4 cellular contexts compared by ENCODE assay signal in genomic region chr5:117098094-117098493, GRCh38.
A peak's percentile ranks its signal among the peaks of the same experiment; 100 is the strongest.
TF ChIP-seq lines count a peak whose summit lies in the region.

No MANE protein-coding gene starts in this region.

TF ChIP-seq in HepG2, 621 proteins besides CTCF, POLR2A, EP300 and RAD21:
- TF ChIP-seq RAD51 (IDR thresholded peaks at IDR 0.05; ENCODE audit: borderline replicate concordance) (peak; percentile 60; the same call in 1 of the 2 replicates), MLLT10 (CRISPR knock-in tag; IDR thresholded peaks at IDR 0.05) (no peak), NAIF1 (CRISPR knock-in tag; IDR thresholded peaks at IDR 0.05; ENCODE audit: borderline replicate concordance) (no peak)

TF ChIP-seq in GM23338, 12 proteins besides CTCF, POLR2A, EP300 and RAD21 (continues in another document):
- no peak for TF ChIP-seq CREB1 (CRISPR knock-in tag; IDR thresholded peaks at IDR 0.05; ENCODE audit: low read depth)
- no peak for TF ChIP-seq STAT1 (IDR thresholded peaks at IDR 0.05; ENCODE audit: unreplicated experiment)
- no peak for TF ChIP-seq JUNB (IDR thresholded peaks at IDR 0.05; ENCODE audit: unreplicated experiment)
- no peak for TF ChIP-seq POLR2AphosphoS5 (IDR thresholded peaks at IDR 0.05; ENCODE audit: low read depth)
- TF ChIP-seq ETS1 (IDR thresholded peaks at IDR 0.05), result no peak
- TF ChIP-seq, protein P1, sequence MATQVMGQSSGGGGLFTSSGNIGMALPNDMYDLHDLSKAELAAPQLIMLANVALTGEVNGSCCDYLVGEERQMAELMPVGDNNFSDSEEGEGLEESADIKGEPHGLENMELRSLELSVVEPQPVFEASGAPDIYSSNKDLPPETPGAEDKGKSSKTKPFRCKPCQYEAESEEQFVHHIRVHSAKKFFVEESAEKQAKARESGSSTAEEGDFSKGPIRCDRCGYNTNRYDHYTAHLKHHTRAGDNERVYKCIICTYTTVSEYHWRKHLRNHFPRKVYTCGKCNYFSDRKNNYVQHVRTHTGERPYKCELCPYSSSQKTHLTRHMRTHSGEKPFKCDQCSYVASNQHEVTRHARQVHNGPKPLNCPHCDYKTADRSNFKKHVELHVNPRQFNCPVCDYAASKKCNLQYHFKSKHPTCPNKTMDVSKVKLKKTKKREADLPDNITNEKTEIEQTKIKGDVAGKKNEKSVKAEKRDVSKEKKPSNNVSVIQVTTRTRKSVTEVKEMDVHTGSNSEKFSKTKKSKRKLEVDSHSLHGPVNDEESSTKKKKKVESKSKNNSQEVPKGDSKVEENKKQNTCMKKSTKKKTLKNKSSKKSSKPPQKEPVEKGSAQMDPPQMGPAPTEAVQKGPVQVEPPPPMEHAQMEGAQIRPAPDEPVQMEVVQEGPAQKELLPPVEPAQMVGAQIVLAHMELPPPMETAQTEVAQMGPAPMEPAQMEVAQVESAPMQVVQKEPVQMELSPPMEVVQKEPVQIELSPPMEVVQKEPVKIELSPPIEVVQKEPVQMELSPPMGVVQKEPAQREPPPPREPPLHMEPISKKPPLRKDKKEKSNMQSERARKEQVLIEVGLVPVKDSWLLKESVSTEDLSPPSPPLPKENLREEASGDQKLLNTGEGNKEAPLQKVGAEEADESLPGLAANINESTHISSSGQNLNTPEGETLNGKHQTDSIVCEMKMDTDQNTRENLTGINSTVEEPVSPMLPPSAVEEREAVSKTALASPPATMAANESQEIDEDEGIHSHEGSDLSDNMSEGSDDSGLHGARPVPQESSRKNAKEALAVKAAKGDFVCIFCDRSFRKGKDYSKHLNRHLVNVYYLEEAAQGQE (IDR thresholded peaks at IDR 0.05; ENCODE audit: unreplicated experiment), result no peak
- no peak for TF ChIP-seq EZH2 (IDR thresholded peaks at IDR 0.05; ENCODE audit: low read depth, unreplicated experiment)
- no peak for TF ChIP-seq NANOG (IDR thresholded peaks at IDR 0.05; ENCODE audit: borderline replicate concordance)
- TF ChIP-seq EZH2phosphoT487 (IDR thresholded peaks at IDR 0.05; ENCODE audit: unreplicated experiment), result no peak

TF ChIP-seq in GM12878, 131 proteins besides CTCF, POLR2A, EP300 and RAD21:
- TF ChIP-seq NKRF (conservative IDR thresholded peaks at IDR 0.05) (no peak), SMAD5 (IDR thresholded peaks at IDR 0.05; ENCODE audit: low read depth) (no peak), EZH2 (IDR thresholded peaks at IDR 0.05; ENCODE audit: borderline replicate concordance, control insufficient read depth, low read depth, low read length) (no peak), RAD51 (IDR thresholded peaks at IDR 0.05) (peak; percentile 46; the same call in 1 of the 2 replicates)
- TF ChIP-seq, protein P2, sequence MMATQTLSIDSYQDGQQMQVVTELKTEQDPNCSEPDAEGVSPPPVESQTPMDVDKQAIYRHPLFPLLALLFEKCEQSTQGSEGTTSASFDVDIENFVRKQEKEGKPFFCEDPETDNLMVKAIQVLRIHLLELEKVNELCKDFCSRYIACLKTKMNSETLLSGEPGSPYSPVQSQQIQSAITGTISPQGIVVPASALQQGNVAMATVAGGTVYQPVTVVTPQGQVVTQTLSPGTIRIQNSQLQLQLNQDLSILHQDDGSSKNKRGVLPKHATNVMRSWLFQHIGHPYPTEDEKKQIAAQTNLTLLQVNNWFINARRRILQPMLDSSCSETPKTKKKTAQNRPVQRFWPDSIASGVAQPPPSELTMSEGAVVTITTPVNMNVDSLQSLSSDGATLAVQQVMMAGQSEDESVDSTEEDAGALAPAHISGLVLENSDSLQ (IDR thresholded peaks at IDR 0.05), result no peak

TF ChIP-seq in K562, 482 proteins besides CTCF, POLR2A, EP300 and RAD21:
- TF ChIP-seq CGGBP1 (CRISPR knock-in tag; IDR thresholded peaks at IDR 0.05) (no peak), ZNF717 (CRISPR knock-in tag; IDR thresholded peaks at IDR 0.05) (no peak), TFE3 (CRISPR knock-in tag; IDR thresholded peaks at IDR 0.05) (peak; percentile 84)
